Comparison of ENCODE assay signal across 21 cellular contexts in the genomic region with DNA sequence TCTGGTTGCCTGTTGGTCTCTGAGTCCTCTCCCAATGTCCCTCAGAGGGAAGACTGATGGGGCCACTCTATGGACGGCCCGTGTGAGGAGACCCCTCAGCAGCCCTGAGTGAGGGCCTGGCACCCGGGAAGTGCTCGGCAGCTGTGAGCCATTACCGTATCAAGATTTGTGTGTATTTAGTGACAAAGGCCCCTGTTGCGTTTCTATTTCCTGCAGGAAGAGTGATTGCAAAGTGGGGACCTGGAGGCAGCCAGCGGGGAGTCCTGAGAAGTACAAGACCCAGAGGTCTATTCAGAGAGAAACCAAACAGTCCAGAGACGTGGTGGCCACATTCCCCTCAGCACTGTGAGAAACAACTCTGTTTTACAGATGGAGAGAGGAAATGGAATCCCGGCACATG. TPM values are rescaled to one million over a fixed set of nuclear protein-coding genes. Genes with fewer than 3 reads are reported as not detected.
DNase-seq lines count a peak whose midpoint lies in the region; ATAC-seq and TF ChIP-seq lines count a peak whose summit lies in the region.
"Had no signal": no experiment of that assay in that cellular context is flagged by ENCODE, and none has a peak within 500 bp of the region (broad histone marks: within the 10 kb centered on the region; RNA-seq: fewer than 3 reads in every experiment).

No MANE protein-coding gene starts in this region.

- H3K36me3 Mint-ChIP-seq in CD14-positive monocyte = peaks cover 2 to 11% of the 10 kb centered on the region in 2 donors
- H3K36me3 Mint-ChIP-seq: naive B cell had no signal

- H3K9me3 ChIP-seq in Peyer's patch = no peaks in the 10 kb centered on the region
- no peaks in the 10 kb centered on the region for H3K9me3 ChIP-seq in skeletal muscle tissue (ENCODE audit: control insufficient read depth in 3 of 3, low read length in 3 of 3)
- no peaks in the 10 kb centered on the region for H3K9me3 ChIP-seq in osteoblast (ENCODE audit: low read depth, low read length)
- H3K9me3 ChIP-seq: pancreas had no signal

- peaks cover 0 to 16% (median 2%) of the 10 kb centered on the region in 3 donors for H3K27me3 Mint-ChIP-seq in CD14-positive monocyte (ENCODE audit: low read depth in 3 of 3)
- H3K27me3 Mint-ChIP-seq: naive B cell, T-helper 17 cell had no signal

- ATAC-seq in GM21367 (IDR thresholded peaks at IDR 0.05; ENCODE audit: unreplicated experiment) (no peak), GM18858 (IDR thresholded peaks at IDR 0.05; ENCODE audit: unreplicated experiment) (no peak)

- no peak for DNase-seq in Peyer's patch
- DNase-seq in osteoblast (ENCODE audit: insufficient read length, low spot score, missing footprints) = no peak
- DNase-seq in CD14-positive monocyte (ENCODE audit: low spot score) = no peak
- DNase-seq: activated CD4-positive, alpha-beta T cell treated with anti-CD3 and anti-CD28 coated beads, Interleukin-2, amount 50 U/mL, for 1 hour; activated CD8-positive, alpha-beta memory T cell treated with anti-CD3 and anti-CD28 coated beads, Interleukin-2, amount 50 U/mL, for 48 hours; activated gamma-delta T cell; DMS79 treated with DMSO at 0.1 percent for 48 hours; NCI-H526; T-helper 17 cell had no signal

- H4K20me1 ChIP-seq in KMS-11 (ENCODE audit: insufficient read depth) (no peaks in the 10 kb centered on the region), osteoblast (ENCODE audit: insufficient read depth, low read length) (no peaks in the 10 kb centered on the region)

- H3K27me3 ChIP-seq in KMS-11 (ENCODE audit: insufficient read depth, low read depth) (no peaks in the 10 kb centered on the region), Peyer's patch (no peaks in the 10 kb centered on the region), layer of hippocampus (ENCODE audit: control insufficient read depth, insufficient read depth, low read length) (no peaks in the 10 kb centered on the region), skeletal muscle tissue (ENCODE audit: control insufficient read depth in 3 of 3, insufficient read depth in 3 of 3, low read length in 3 of 3) (no peaks in the 10 kb centered on the region), osteoblast (ENCODE audit: insufficient read depth, low read length) (no peaks in the 10 kb centered on the region)
- H3K27me3 ChIP-seq: heart right ventricle, pancreas had no signal

- intact Hi-C loops in CD14-positive monocyte (cut with micrococcal nuclease) = loop anchor here (2.0 to 10.0 kb wide), 3 partner anchors 120 to 160 kb away; no protein-coding TSS in a partner anchor

- H3K9me3 Mint-ChIP-seq in CD14-positive monocyte = peaks cover 0 to 11% (median 9%) of the 10 kb centered on the region in 7 donors
- H3K9me3 Mint-ChIP-seq: central memory CD8-positive, alpha-beta T cell; naive B cell had no signal

- H3K4me3 Mint-ChIP-seq in CD14-positive monocyte = no peak overlapping the region
- H3K4me3 Mint-ChIP-seq: central memory CD8-positive, alpha-beta T cell; T-helper 17 cell had no signal

- H3K79me2 ChIP-seq in KMS-11 (ENCODE audit: insufficient read depth, low read depth) = peaks cover 85% of the 10 kb centered on the region
- no peaks in the 10 kb centered on the region for H3K79me2 ChIP-seq in osteoblast (ENCODE audit: insufficient read depth, low read length)

- TF ChIP-seq CTCF in KMS-11 (conservative IDR thresholded peaks at IDR 0.05; ENCODE audit: low read depth, low read length) (no peak), Peyer's patch (IDR thresholded peaks at IDR 0.05) (no peak), osteoblast (IDR thresholded peaks at IDR 0.05; ENCODE audit: extremely low read depth, low read depth, low read length) (no peak), CD14-positive monocyte (IDR thresholded peaks at IDR 0.05) (no peak)

- no peak for TF ChIP-seq POLR2A in Peyer's patch (IDR thresholded peaks at IDR 0.05)

- H3K4me3 ChIP-seq in KMS-11 (IDR thresholded peaks at IDR 0.05; ENCODE audit: insufficient read depth, low read depth, low read length) = no peak overlapping the region
- no peak overlapping the region for H3K4me3 ChIP-seq in Peyer's patch
- H3K4me3 ChIP-seq in skeletal muscle tissue (ENCODE audit: low read length in 3 of 3) = no peak overlapping the region
- H3K4me3 ChIP-seq in osteoblast (ENCODE audit: insufficient read depth, low read length) = no peak overlapping the region
- H3K4me3 ChIP-seq: heart right ventricle, lung, pancreas, smooth muscle cell had no signal

- H3K4me1 ChIP-seq in KMS-11 (ENCODE audit: low read depth, poor library complexity, severe bottlenecking) (peaks cover 87% of the 10 kb centered on the region), Peyer's patch (no peaks in the 10 kb centered on the region), skeletal muscle tissue (ENCODE audit: control insufficient read depth in 3 of 3, insufficient read depth in 3 of 3, low read length in 3 of 3) (peaks cover 6 to 24% (median 10%) of the 10 kb centered on the region in 3 donors), osteoblast (ENCODE audit: insufficient read depth, low read length) (peaks cover 10% of the 10 kb centered on the region)
- H3K4me1 ChIP-seq: pancreas had no signal

- H3K4me2 ChIP-seq in KMS-11 (peak overlapping the region; percentile 99; the same call in 1 of the 2 replicates), osteoblast (ENCODE audit: insufficient read depth, low read length) (no peak overlapping the region)
- H3K4me2 ChIP-seq: smooth muscle cell had no signal

- H3K36me3 ChIP-seq in KMS-11 (ENCODE audit: insufficient read depth) (no peaks in the 10 kb centered on the region; the same call in 1 of the 2 replicates), Peyer's patch (no peaks in the 10 kb centered on the region), skeletal muscle tissue (ENCODE audit: control insufficient read depth in 3 of 3, insufficient read depth in 3 of 3, low read length in 3 of 3) (no peaks in the 10 kb centered on the region), osteoblast (ENCODE audit: insufficient read depth, low read length) (no peaks in the 10 kb centered on the region)
- H3K36me3 ChIP-seq: heart right ventricle, pancreas had no signal

- no peak overlapping the region for H3K27ac Mint-ChIP-seq in CD14-positive monocyte
- H3K27ac Mint-ChIP-seq: T-helper 17 cell had no signal

- H3K9ac ChIP-seq in KMS-11 (no peak overlapping the region), skeletal muscle tissue (ENCODE audit: low read depth in 1 of 3, low read length in 3 of 3) (no peak overlapping the region)

- H3K27ac ChIP-seq in KMS-11 = peak overlapping the region; percentile 91; the same call in 1 of the 2 replicates
- peak overlapping the region in 3 of 4 donors; percentile 46 to 49 (median 49) for H3K27ac ChIP-seq in Peyer's patch
- peak overlapping the region; percentile 46 for H3K27ac ChIP-seq in layer of hippocampus (ENCODE audit: low read depth, low read length)
- H3K27ac ChIP-seq in skeletal muscle tissue (ENCODE audit: low read depth, low read length) = peak overlapping the region; percentile 62
- H3K27ac ChIP-seq in osteoblast (ENCODE audit: low read depth, low read length) = no peak overlapping the region

- H2AFZ ChIP-seq in KMS-11 (ENCODE audit: low read depth) = no peak overlapping the region
- H2AFZ ChIP-seq in osteoblast (ENCODE audit: low read length) = no peak overlapping the region

- peaks cover 41% of the 10 kb centered on the region for H3K4me1 Mint-ChIP-seq in CD14-positive monocyte
- H3K4me1 Mint-ChIP-seq: central memory CD8-positive, alpha-beta T cell; T-helper 17 cell had no signal

RNA-seq across cellular contexts. Expression of gene CHST15, which starts 51.1 kb away (rescaled TPM):
- total RNA-seq in Peyer's patch (10 to 100 TPM in 2 of 4 donors, 1 to 10 TPM in 2; 3.9 to 55.3 (median 10.9) TPM), skeletal muscle tissue (19.3 TPM), osteoblast (22.8 and 36.2 TPM in 2 replicates)
- polyA plus RNA-seq in CD14-positive monocyte = 10 to 100 TPM; 54.4 to 87.5 TPM
- total RNA-seq: HT-29 had no signal
